In the genomic region with DNA sequence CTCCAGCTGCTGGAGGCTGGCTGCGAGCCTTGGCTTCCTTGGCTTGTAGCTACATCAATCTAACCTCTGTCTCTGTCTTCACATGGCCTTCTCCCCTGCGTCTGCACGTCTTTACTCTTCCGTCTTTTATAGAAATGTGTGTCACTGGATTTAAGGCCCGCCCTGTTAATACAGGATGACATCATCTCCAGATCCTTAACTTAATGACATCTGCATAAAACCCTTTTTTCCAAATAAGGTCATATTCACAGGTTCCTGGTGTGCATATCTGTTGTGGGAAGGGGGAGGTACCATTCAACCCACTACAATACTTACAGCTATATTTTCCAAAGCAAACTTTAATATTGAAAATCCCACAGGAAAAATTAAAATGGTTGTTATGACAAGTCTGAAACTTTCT, we compare ENCODE assay signal across 23 cellular contexts.
DNase-seq lines count a peak whose midpoint lies in the region; ATAC-seq, FAIRE-seq and TF ChIP-seq lines count a peak whose summit lies in the region.
"Had no signal": no experiment of that assay in that cellular context is flagged by ENCODE, and none has a peak within 500 bp of the region (broad histone marks: within the 10 kb centered on the region; RNA-seq: fewer than 3 reads in every experiment).

No MANE protein-coding gene starts in this region.

- H2BK12ac ChIP-seq in H1 (ENCODE audit: low read depth, low read length), result no peak overlapping the region

- H2BK120ac ChIP-seq in H1 (replicated peaks; ENCODE audit: low read depth, low read length) (no peak overlapping the region), mesendoderm (ENCODE audit: low read depth, low read length) (no peak overlapping the region)

- no peaks in the 10 kb centered on the region for H3K23me2 ChIP-seq in H1 (ENCODE audit: low read depth, low read length)

- H3K27me3 ChIP-seq in GM23338 (ENCODE audit: insufficient read depth) (no peaks in the 10 kb centered on the region), H1 (replicated peaks in 1 of 4; ENCODE audit: control insufficient read depth in 3 of 4, extremely low read depth in 1 of 4, insufficient read depth in 3 of 4, low read length in 3 of 4) (no peaks in the 10 kb centered on the region; a peak in 1 of 7 replicates), mesendoderm (ENCODE audit: insufficient read depth, low read length, poor library complexity) (no peaks in the 10 kb centered on the region)
- H3K27me3 ChIP-seq: BLaER1 had no signal

- no peak for TF ChIP-seq EP300 in H1 (IDR thresholded peaks at IDR 0.05; ENCODE audit: borderline replicate concordance in 1 of 2, low read depth in 2 of 2, low read length in 2 of 2)

- FAIRE-seq in H1 (lab: Jason Lieb, UNC), result no peak
- FAIRE-seq: GM12878, GM19239 had no signal

- H3K4ac ChIP-seq in H1 (replicated peaks; ENCODE audit: insufficient read length, low read depth, low read length) (no peak overlapping the region), mesendoderm (ENCODE audit: low read depth, low read length) (no peak overlapping the region)

- no peaks in the 10 kb centered on the region for H3K9me3 Mint-ChIP-seq in GM23338
- H3K9me3 Mint-ChIP-seq: CD8-positive, alpha-beta T cell; H9 had no signal

- H2BK5ac ChIP-seq in H1 (ENCODE audit: low read depth, low read length) (no peak overlapping the region), mesendoderm (ENCODE audit: low read length) (no peak overlapping the region)

- H3K9ac ChIP-seq in H1 (replicated peaks in 1 of 4; ENCODE audit: extremely low read depth in 1 of 4, low read depth in 3 of 4, low read length in 3 of 4), result no peak overlapping the region
- H3K9ac ChIP-seq in mesendoderm (ENCODE audit: low read length), result no peak overlapping the region
- H3K9ac ChIP-seq: BLaER1 had no signal

- no peak for TF ChIP-seq CTCF in GM23338 (conservative IDR thresholded peaks at IDR 0.05; ENCODE audit: low read depth in 2 of 2)
- no peak for TF ChIP-seq CTCF in HEK293 (tag by site-specific recombination; IDR thresholded peaks at IDR 0.05)
- TF ChIP-seq CTCF in H1 (IDR thresholded peaks at IDR 0.05; ENCODE audit: control extremely low read depth in 1 of 3, insufficient read depth in 1 of 3, low read depth in 1 of 3, low read length in 3 of 3), result no peak

- no peaks in the 10 kb centered on the region for H3K9me3 ChIP-seq in HEK293 (ENCODE audit: control insufficient read depth, insufficient read depth, low read depth, low read length)
- H3K9me3 ChIP-seq in H1 (ENCODE audit: insufficient read depth in 2 of 2, low read depth in 1 of 2, low read length in 1 of 2), result no peaks in the 10 kb centered on the region
- H3K9me3 ChIP-seq: BLaER1, Caco-2 had no signal

- no peak for TF ChIP-seq POLR2A in H1 (IDR thresholded peaks at IDR 0.05; ENCODE audit: control extremely low read depth in 1 of 2, low read depth in 2 of 2, low read length in 2 of 2)

- H4K20me1 ChIP-seq in GM23338 (replicated peaks; ENCODE audit: insufficient read depth) (no peaks in the 10 kb centered on the region), H1 (replicated peaks in 1 of 2; ENCODE audit: control insufficient read depth in 1 of 2, insufficient read depth in 2 of 2, low read length in 2 of 2) (no peaks in the 10 kb centered on the region)
- H4K20me1 ChIP-seq: BLaER1 had no signal

- H4K8ac ChIP-seq in H1 (ENCODE audit: extremely low read depth, insufficient read depth, low read length) (no peak overlapping the region), mesendoderm (ENCODE audit: low read depth, low read length) (no peak overlapping the region)

- H3K14ac ChIP-seq in H1 (ENCODE audit: insufficient read length), result no peak overlapping the region

- 91% methylated on average over 5 of the region's 5 CpGs; no CpG with 5 or more reads in 1 of the 2 experiments for WGBS in H1 (ENCODE audit: extremely low coverage in 1 of 2, insufficient coverage in 1 of 2, insufficient read length in 1 of 2, insufficient replicate concordance in 2 of 2, low coverage in 1 of 2, low lambda C conversion rate in 2 of 2, missing lambda C conversion rate in 1 of 2), 2 experiments
- WGBS in mesendoderm (ENCODE audit: extremely low coverage, insufficient coverage, low lambda C conversion rate), result no CpG with 5 or more reads among the region's 5 CpGs

- H3K4me3 Mint-ChIP-seq in GM23338, result no peak overlapping the region
- H3K4me3 Mint-ChIP-seq: B cell; CD4-positive, CD25-positive, alpha-beta regulatory T cell; CD8-positive, alpha-beta T cell; H9; HFFc6 had no signal

- H4K5ac ChIP-seq in H1 (ENCODE audit: insufficient read length, low read depth, low read length), result no peak overlapping the region
- H4K5ac ChIP-seq in mesendoderm (ENCODE audit: low read length), result no peak overlapping the region

- no peak overlapping the region for H3K4me2 ChIP-seq in GM23338
- no peak overlapping the region for H3K4me2 ChIP-seq in H1 (ENCODE audit: insufficient read depth in 1 of 2, low read depth in 2 of 2, low read length in 2 of 2)
- no peak overlapping the region for H3K4me2 ChIP-seq in mesendoderm (ENCODE audit: low read length)
- H3K4me2 ChIP-seq: BLaER1 had no signal

- DNase-seq in GM23338 (ENCODE audit: low spot score) (no peak), H1 (ENCODE audit: low read depth in 1 of 2, low spot score in 2 of 2) (no peak), mesendoderm (peak; percentile 8), iPS-NIHi7 (ENCODE audit: extremely low spot score) (no peak), DMS53 treated with DMSO at 0.1 percent for 48 hours (lab: John Stamatoyannopoulos, UW; ENCODE audit: unreplicated experiment) (no peak), hippocampal formation (lab: John Stamatoyannopoulos, UW) (no peak)
- DNase-seq: Caco-2; CD4-positive, CD25-positive, alpha-beta regulatory T cell; CD8-positive, alpha-beta T cell; DMS153; DMS79; EL; GDM1; GOT3; H9; HFFc6 had no signal

- H2AFZ ChIP-seq in GM23338, result 0 out of 2 replicates have a peak overlapping the region, but pooled peaks have one; percentile 15
- H2AFZ ChIP-seq in H1 (ENCODE audit: low read length), result no peak overlapping the region

- H3K36me3 Mint-ChIP-seq in GM23338 (ENCODE audit: low read depth), result no peaks in the 10 kb centered on the region
- H3K36me3 Mint-ChIP-seq: CD4-positive, CD25-positive, alpha-beta regulatory T cell; CD8-positive, alpha-beta T cell had no signal

- no peak for TF ChIP-seq RAD21 in H1 (IDR thresholded peaks at IDR 0.05 in 1 of 2, conservative IDR thresholded peaks at IDR 0.05 in 1 of 2; ENCODE audit: low read depth in 2 of 2, low read length in 2 of 2)

- H2BK20ac ChIP-seq in H1 (ENCODE audit: low read length), result no peak overlapping the region

- no peaks in the 10 kb centered on the region for H3F3A ChIP-seq in GM23338 (replicated peaks; ENCODE audit: low read depth)

- H3K18ac ChIP-seq in H1 (ENCODE audit: extremely low read depth, low read length), result no peak overlapping the region
- no peak overlapping the region for H3K18ac ChIP-seq in mesendoderm (ENCODE audit: low read length)

- no peak overlapping the region for H3K23ac ChIP-seq in H1 (ENCODE audit: insufficient read length)
- no peak overlapping the region for H3K23ac ChIP-seq in mesendoderm (ENCODE audit: low read length)

- H2AK5ac ChIP-seq in H1 (ENCODE audit: low read depth, low read length), result no peak overlapping the region
- H2AK5ac ChIP-seq in mesendoderm (ENCODE audit: low read length), result no peak overlapping the region

- H3K56ac ChIP-seq in H1 (replicated peaks; ENCODE audit: insufficient read length, low read depth, low read length) (no peak overlapping the region), mesendoderm (ENCODE audit: low read length) (no peak overlapping the region)

- H3K79me1 ChIP-seq in H1 (ENCODE audit: low read depth, low read length) (no peaks in the 10 kb centered on the region), mesendoderm (ENCODE audit: low read length) (no peaks in the 10 kb centered on the region)

- no peak for ATAC-seq in GM23338
- ATAC-seq: CD8-positive, alpha-beta T cell; GM12878; HCT116 had no signal

- peaks cover 5% of the 10 kb centered on the region; the same call in 2 of the 3 replicates for H3K4me1 Mint-ChIP-seq in GM23338
- H3K4me1 Mint-ChIP-seq: B cell; CD4-positive, CD25-positive, alpha-beta regulatory T cell had no signal

- H2BK15ac ChIP-seq in H1 (ENCODE audit: low read length) (no peak overlapping the region), mesendoderm (replicated peaks; ENCODE audit: low read depth) (no peak overlapping the region)

- H3K27ac Mint-ChIP-seq in GM23338, result no peak overlapping the region
- H3K27ac Mint-ChIP-seq: B cell; CD4-positive, CD25-positive, alpha-beta regulatory T cell; CD8-positive, alpha-beta T cell; H9; HFFc6 had no signal

- no peak overlapping the region for H4K91ac ChIP-seq in H1 (replicated peaks; ENCODE audit: insufficient read length, low read length)

- no peaks in the 10 kb centered on the region for H3K9me2 ChIP-seq in GM23338 (ENCODE audit: insufficient read depth)

- no peak overlapping the region for H3K4me3 ChIP-seq in GM23338
- H3K4me3 ChIP-seq in HEK293 (ENCODE audit: low read depth, low read length), result no peak overlapping the region
- H3K4me3 ChIP-seq in H1 (ENCODE audit: extremely low read depth in 1 of 4, insufficient read depth in 2 of 4, low read depth in 3 of 4, low read length in 4 of 4), result no peak overlapping the region
- H3K4me3 ChIP-seq in mesendoderm (ENCODE audit: low read length), result no peak overlapping the region
- H3K4me3 ChIP-seq: BLaER1, GM12878 had no signal

- H3K4me1 ChIP-seq in GM23338 (ENCODE audit: insufficient read depth) (no peaks in the 10 kb centered on the region), HEK293 (ENCODE audit: control insufficient read depth, insufficient read depth, low read length) (no peaks in the 10 kb centered on the region), H1 (replicated peaks in 1 of 4; ENCODE audit: control insufficient read depth in 3 of 4, insufficient read depth in 4 of 4, low read length in 3 of 4) (peaks cover 0 to 4% (median 0%) of the 10 kb centered on the region in 4 experiments; a peak in 1 of 7 replicates), mesendoderm (ENCODE audit: control insufficient read depth, low read depth, low read length) (no peaks in the 10 kb centered on the region)
- H3K4me1 ChIP-seq: BLaER1, Caco-2 had no signal

- H3K36me3 ChIP-seq in GM23338 (ENCODE audit: insufficient read depth), result no peaks in the 10 kb centered on the region
- H3K36me3 ChIP-seq in HEK293 (ENCODE audit: control insufficient read depth in 2 of 2, insufficient read depth in 1 of 2, low read length in 2 of 2), result no peaks in the 10 kb centered on the region
- H3K36me3 ChIP-seq in H1 (ENCODE audit: control insufficient read depth in 2 of 4, insufficient read depth in 4 of 4, low read length in 3 of 4), result no peaks in the 10 kb centered on the region
- no peaks in the 10 kb centered on the region for H3K36me3 ChIP-seq in mesendoderm (ENCODE audit: control insufficient read depth, insufficient read depth, low read length)
- H3K36me3 ChIP-seq: BLaER1 had no signal

- H3K79me2 ChIP-seq in GM23338 (replicated peaks; ENCODE audit: insufficient read depth) (no peaks in the 10 kb centered on the region), H1 (ENCODE audit: control insufficient read depth in 1 of 2, insufficient read depth in 2 of 2, low read length in 2 of 2) (no peaks in the 10 kb centered on the region), mesendoderm (ENCODE audit: control insufficient read depth, insufficient read depth, low read length) (no peaks in the 10 kb centered on the region)

- H3K27me3 Mint-ChIP-seq in GM23338 (ENCODE audit: insufficient read depth, low read depth, poor library complexity), result no peaks in the 10 kb centered on the region

- POLR2A ChIA-PET in HEK293 (lab: Yijun Ruan, JAX) (no interaction called here), H1 (lab: Charles Lee; ENCODE audit: partially characterized antibody) (interaction anchor here (0.6 kb wide), 1 partner anchor 33 kb away, joined by 3 read pairs; no protein-coding TSS in a partner anchor)

- H3K27ac ChIP-seq in GM23338 (ENCODE audit: low read depth) (no peak overlapping the region), HEK293 (ENCODE audit: extremely low read depth, low read depth, low read length) (no peak overlapping the region), H1 (ENCODE audit: low read depth, low read length) (no peak overlapping the region), mesendoderm (ENCODE audit: low read depth, low read length) (no peak overlapping the region)
- H3K27ac ChIP-seq: BLaER1, C4-2B had no signal

- CTCF ChIA-PET in HEK293 (lab: Yijun Ruan, JAX), result interaction anchor here (0.6 to 1.3 kb wide), 2 partner anchors 8 to 649 kb away, joined by 4 read pairs; no protein-coding TSS in a partner anchor
- CTCF ChIA-PET in H1 (lab: Charles Lee; ENCODE audit: partially characterized antibody), result interaction anchor here (0.8 to 0.9 kb wide), 2 partner anchors 9 to 11 kb away, joined by 3 to 5 read pairs; no protein-coding TSS in a partner anchor
